ENCODE assay signal across 1 cellular context in the genomic region with DNA sequence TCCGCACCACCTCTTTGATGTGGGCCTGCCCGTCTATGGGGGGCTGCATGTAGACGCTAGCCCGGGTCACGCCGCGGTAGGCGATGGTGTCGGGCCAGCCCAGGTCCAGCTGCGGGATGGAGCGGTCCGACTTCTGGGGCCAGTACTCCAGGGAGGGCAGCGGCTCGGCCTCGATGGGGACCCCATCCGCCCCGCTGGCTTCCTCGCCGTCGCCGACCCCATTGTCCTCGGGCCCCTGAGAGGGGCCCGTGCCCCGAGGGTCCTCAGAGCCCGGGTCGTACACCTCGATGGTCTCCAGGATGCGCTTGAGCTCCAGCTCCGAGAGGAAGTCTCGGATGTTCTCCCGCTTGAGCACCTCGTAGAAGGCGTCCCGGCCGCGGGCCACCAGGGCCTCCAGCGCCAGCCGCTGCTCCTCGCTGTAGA.
TF ChIP-seq lines count a peak whose summit lies in the region.

No MANE protein-coding gene starts in this region.

TF ChIP-seq in GM12878, 131 proteins besides CTCF, POLR2A, EP300 and RAD21:
- TF ChIP-seq GATAD2B (conservative IDR thresholded peaks at IDR 0.05; ENCODE audit: low read depth): no peak
- TF ChIP-seq IRF4 (IDR thresholded peaks at IDR 0.05; ENCODE audit: low read depth, low read length): no peak
- no peak for TF ChIP-seq HCFC1 (IDR thresholded peaks at IDR 0.05; ENCODE audit: low read length)
- 0 out of 2 replicates have a peak, but pooled peaks have one; percentile 60 for TF ChIP-seq LARP7 (IDR thresholded peaks at IDR 0.05)
- no peak for TF ChIP-seq NFYA (IDR thresholded peaks at IDR 0.05; ENCODE audit: borderline replicate concordance, low read depth, low read length)
- TF ChIP-seq, protein P1, sequence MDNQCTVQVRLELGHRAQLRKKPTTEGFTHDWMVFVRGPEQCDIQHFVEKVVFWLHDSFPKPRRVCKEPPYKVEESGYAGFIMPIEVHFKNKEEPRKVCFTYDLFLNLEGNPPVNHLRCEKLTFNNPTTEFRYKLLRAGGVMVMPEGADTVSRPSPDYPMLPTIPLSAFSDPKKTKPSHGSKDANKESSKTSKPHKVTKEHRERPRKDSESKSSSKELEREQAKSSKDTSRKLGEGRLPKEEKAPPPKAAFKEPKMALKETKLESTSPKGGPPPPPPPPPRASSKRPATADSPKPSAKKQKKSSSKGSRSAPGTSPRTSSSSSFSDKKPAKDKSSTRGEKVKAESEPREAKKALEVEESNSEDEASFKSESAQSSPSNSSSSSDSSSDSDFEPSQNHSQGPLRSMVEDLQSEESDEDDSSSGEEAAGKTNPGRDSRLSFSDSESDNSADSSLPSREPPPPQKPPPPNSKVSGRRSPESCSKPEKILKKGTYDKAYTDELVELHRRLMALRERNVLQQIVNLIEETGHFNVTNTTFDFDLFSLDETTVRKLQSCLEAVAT (IDR thresholded peaks at IDR 0.05): 0 out of 2 replicates have a peak, but pooled peaks have one; percentile 50
TF ChIP-seq in GM12878: peak in this region for 2.
